In genomic region chr2:44897406-44897805, GRCh38 we compare ENCODE assay signal across 22 cellular contexts. TPM values are rescaled to one million over a fixed set of nuclear protein-coding genes. Genes with fewer than 3 reads are reported as not detected.
DNase-seq lines count a peak whose midpoint lies in the region; ATAC-seq lines count a peak whose summit lies in the region.
"Had no signal": no experiment of that assay in that cellular context is flagged by ENCODE, and none has a peak within 500 bp of the region (broad histone marks: within the 10 kb centered on the region; RNA-seq: fewer than 3 reads in every experiment).

No MANE protein-coding gene starts in this region.

- no peak for ATAC-seq in HG02798 (IDR thresholded peaks at IDR 0.05; ENCODE audit: poor library complexity, unreplicated experiment)
- no peak for ATAC-seq in HG02840 (IDR thresholded peaks at IDR 0.05; ENCODE audit: low FRiP score, unreplicated experiment)
- ATAC-seq in HG02763 (IDR thresholded peaks at IDR 0.05; ENCODE audit: unreplicated experiment): no peak
- ATAC-seq: activated CD8-positive, alpha-beta T cell treated with anti-CD3 and anti-CD28 coated beads for 36 hours; lower lobe of right lung had no signal

- DNase-seq in NCI-H1694 treated with DMSO at 0.1 percent for 48 hours (lab: John Stamatoyannopoulos, UW) (peak; percentile 1), NCI-H1694 (lab: John Stamatoyannopoulos, UW) (no peak), HT1080 (ENCODE audit: low read depth) (peak; percentile 27), SW480 (ENCODE audit: low spot score) (peak; percentile 10), myocyte (ENCODE audit: low read depth) (peak; percentile 2)
- DNase-seq: activated B cell treated with CpG ODN at 0.5 μM for 24 hours; activated CD8-positive, alpha-beta T cell treated with anti-CD3 and anti-CD28 coated beads for 36 hours; activated naive CD4-positive, alpha-beta T cell treated with anti-CD3 and anti-CD28 coated beads for 36 hours; activated T-cell treated with anti-CD3 and anti-CD28 coated beads, Interleukin-2, amount 50 U/mL, for 24 hours; aorta; CD4-positive, alpha-beta T cell; lower lobe of right lung; NCI-H187 treated with DMSO at 0.1 percent for 48 hours; nucleus accumbens; SIG-M5; T-helper 2 cell had no signal

RNA-seq across cellular contexts. Expression of gene SIX3, which starts 44.1 kb away (rescaled TPM):
- total RNA-seq in HT1080 (2014; rRNA removed; shearing (Covaris generic)): not detected in 2 replicates
- polyA plus RNA-seq in HT1080 (2015; cell fraction: cytosol; rRNA removed): 0.02 TPM in 1 of 2 replicates, not detected in the other
- polyA plus RNA-seq in HT1080 (2015; cell fraction: nucleus; rRNA removed): 0.09 TPM in 1 of 2 replicates, not detected in the other
- not detected in 2 replicates for total RNA-seq in myocyte
- polyA plus RNA-seq in myocyte (2012): 0.06 TPM
- total RNA-seq: activated B cell treated with CpG ODN at 0.5 μM for 24 hours; activated CD8-positive, alpha-beta T cell treated with anti-CD3 and anti-CD28 coated beads for 36 hours; activated naive CD4-positive, alpha-beta T cell treated with anti-CD3 and anti-CD28 coated beads for 36 hours; aorta; CD4-positive, alpha-beta T cell; Daoy; hepatocyte; lower lobe of right lung; right atrium auricular region had no signal
- polyA plus RNA-seq: aorta, hepatocyte had no signal
